Comparison of ENCODE assay signal across 17 cellular contexts in the genomic region with DNA sequence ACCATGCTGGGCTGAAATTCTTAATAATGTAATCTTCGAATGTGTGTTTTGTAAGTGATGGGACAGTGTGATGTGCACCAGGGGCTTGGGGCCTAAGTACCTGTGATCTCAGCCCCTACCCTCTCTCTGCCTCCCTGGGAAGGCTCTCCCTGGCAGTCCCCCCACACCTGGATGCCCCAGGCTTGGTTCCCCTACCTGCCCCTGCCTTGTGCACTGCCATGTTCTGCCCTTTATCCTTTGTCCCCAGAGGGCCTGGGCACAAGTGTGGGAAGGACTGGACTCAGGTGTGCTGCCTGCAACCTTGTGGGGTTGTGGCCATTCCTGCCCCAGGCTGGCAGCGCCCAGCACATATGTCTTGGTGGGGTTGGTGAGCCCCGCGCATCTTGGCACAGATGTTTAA.
"Had no signal": no experiment of that assay in that cellular context is flagged by ENCODE, and none has a peak within 500 bp of the region (broad histone marks: within the 10 kb centered on the region; RNA-seq: fewer than 3 reads in every experiment).

No MANE protein-coding gene starts in this region.

- H3K27ac ChIP-seq: hepatocyte, left ventricle myocardium inferior, right atrium auricular region, tibial nerve had no signal

- H3K36me3 ChIP-seq: left ventricle myocardium inferior, right atrium auricular region, tibial nerve had no signal

- DNase-seq: foreskin melanocyte; head of caudate nucleus; kidney; left cardiac atrium; left ventricle myocardium inferior; mesenchymal stem cell; naive B cell; stimulated activated CD4-positive, alpha-beta T cell treated with anti-CD3 and anti-CD28 coated beads, Interleukin-4, amount 100 ng/mL, for 1 hour had no signal

- H3K27me3 ChIP-seq: hepatocyte, right atrium auricular region, tibial nerve had no signal

- H3K9me3 ChIP-seq: left ventricle myocardium inferior, right atrium auricular region, tibial nerve had no signal

- FAIRE-seq: colon, endothelial cell of umbilical vein, kidney, urothelium cell line had no signal

- H3K79me2 ChIP-seq: hepatocyte had no signal

- ATAC-seq: left cardiac atrium; stimulated activated memory B cell treated with anti-CD40 and anti-IgM and Interleukin-4, amounts not matched to agents 10 μg/mL and 1 μg/mL and 100 μg/mL, for 72 hours had no signal

- H3K4me3 ChIP-seq: hepatocyte, left ventricle myocardium inferior, lung, right atrium auricular region, smooth muscle cell, tibial nerve had no signal
